1 cellular context compared by ENCODE assay signal in the genomic region with DNA sequence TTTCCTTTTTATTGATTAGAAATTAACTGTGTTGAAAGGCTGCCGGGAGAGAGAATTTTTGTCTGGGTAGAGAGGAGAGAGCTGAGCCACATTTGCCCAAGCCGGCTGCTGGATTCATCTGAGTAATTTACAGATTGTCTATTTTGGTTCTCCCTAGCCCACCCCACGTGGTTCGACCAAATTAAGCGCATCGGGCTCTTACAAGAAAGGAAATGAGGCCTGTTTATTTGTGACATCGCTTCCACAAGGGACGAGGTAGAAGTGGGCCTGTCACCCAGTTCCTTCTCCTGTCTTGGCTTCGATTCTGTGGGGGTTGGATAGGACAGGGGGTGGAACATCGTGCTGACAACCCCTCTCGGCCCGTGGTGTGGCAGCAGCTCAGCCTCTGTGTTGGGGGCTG.
TF ChIP-seq lines count a peak whose summit lies in the region.

No MANE protein-coding gene starts in this region.

TF ChIP-seq in GM12878, 131 proteins besides CTCF, POLR2A, EP300 and RAD21 (continued from another document and continues in another):
- TF ChIP-seq ZNF207 (IDR thresholded peaks at IDR 0.05; ENCODE audit: borderline replicate concordance) (0 out of 2 replicates have a peak, but pooled peaks have one; percentile 9), BCLAF1 (IDR thresholded peaks at IDR 0.05) (no peak), CHD1 (IDR thresholded peaks at IDR 0.05; ENCODE audit: low read depth, low read length) (no peak), NR2C2 (IDR thresholded peaks at IDR 0.05; ENCODE audit: borderline replicate concordance, control insufficient read depth, insufficient read length, low read depth) (no peak), GABPA (IDR thresholded peaks at IDR 0.05; ENCODE audit: low read depth) (peak; percentile 27; the same call in 1 of the 2 replicates), ZBTB11 (CRISPR knock-in tag; IDR thresholded peaks at IDR 0.05) (no peak), SIX5 (IDR thresholded peaks at IDR 0.05; ENCODE audit: low read depth, low read length, severe bottlenecking) (no peak), RBBP5 (conservative IDR thresholded peaks at IDR 0.05) (0 out of 2 replicates have a peak, but pooled peaks have one; percentile 37), ATF7 (IDR thresholded peaks at IDR 0.05; ENCODE audit: low read depth) (no peak), ESRRA (IDR thresholded peaks at IDR 0.05; ENCODE audit: low read length) (no peak), CHD4 (IDR thresholded peaks at IDR 0.05) (no peak), MYC (IDR thresholded peaks at IDR 0.05; ENCODE audit: insufficient read depth, insufficient read length, insufficient replicate concordance, low read length, severe bottlenecking) (no peak), CBFB (IDR thresholded peaks at IDR 0.05; ENCODE audit: low read depth) (no peak; the same call in 1 of the 2 replicates), DPF2 (IDR thresholded peaks at IDR 0.05) (peak; percentile 63; the same call in 1 of the 2 replicates), RELA (IDR thresholded peaks at IDR 0.05; ENCODE audit: borderline replicate concordance, partially characterized antibody) (no peak), SIN3A (IDR thresholded peaks at IDR 0.05; ENCODE audit: low read depth, low read length) (no peak), CREB1 (IDR thresholded peaks at IDR 0.05; ENCODE audit: low read depth) (peak; percentile 52; the same call in 1 of the 2 replicates), USF1 (IDR thresholded peaks at IDR 0.05; ENCODE audit: borderline replicate concordance, extremely low read length, insufficient read depth, low read depth, low read length) (peak; percentile 50), ZNF24 (IDR thresholded peaks at IDR 0.05) (no peak), RFX5 (IDR thresholded peaks at IDR 0.05; ENCODE audit: low read depth, low read length) (no peak), PAX8 (IDR thresholded peaks at IDR 0.05) (no peak), STAT3 (IDR thresholded peaks at IDR 0.05; ENCODE audit: low read depth, low read length) (no peak), NBN (IDR thresholded peaks at IDR 0.05) (no peak), ETV6 (conservative IDR thresholded peaks at IDR 0.05 in 1 of 2, IDR thresholded peaks at IDR 0.05 in 1 of 2; ENCODE audit: borderline replicate concordance in 1 of 2, low read depth in 1 of 2) (0 out of 4 replicates have a peak, but pooled peaks of 1 of the 2 experiments have one; percentile 37), SMAD1 (IDR thresholded peaks at IDR 0.05; ENCODE audit: low read depth, partially characterized antibody) (no peak), ASH2L (IDR thresholded peaks at IDR 0.05; ENCODE audit: borderline replicate concordance, low read depth) (no peak), ZSCAN29 (IDR thresholded peaks at IDR 0.05) (no peak), SUPT20H (IDR thresholded peaks at IDR 0.05; ENCODE audit: borderline replicate concordance, control insufficient read depth, low read depth, low read length) (no peak), PKNOX1 (IDR thresholded peaks at IDR 0.05) (0 out of 2 replicates have a peak, but pooled peaks have one; percentile 5), PML (IDR thresholded peaks at IDR 0.05; ENCODE audit: low read length) (0 out of 2 replicates have a peak, but pooled peaks have one; percentile 34), SPI1 (IDR thresholded peaks at IDR 0.05; ENCODE audit: borderline replicate concordance, insufficient read depth, low read depth, low read length) (peak; percentile 50; the same call in 1 of the 2 replicates), NFYA (IDR thresholded peaks at IDR 0.05; ENCODE audit: borderline replicate concordance, low read depth, low read length) (no peak), TARDBP (IDR thresholded peaks at IDR 0.05; ENCODE audit: borderline replicate concordance) (0 out of 2 replicates have a peak, but pooled peaks have one; percentile 4), CBX5 (IDR thresholded peaks at IDR 0.05; ENCODE audit: low read depth) (no peak)
- TF ChIP-seq, protein P1, sequence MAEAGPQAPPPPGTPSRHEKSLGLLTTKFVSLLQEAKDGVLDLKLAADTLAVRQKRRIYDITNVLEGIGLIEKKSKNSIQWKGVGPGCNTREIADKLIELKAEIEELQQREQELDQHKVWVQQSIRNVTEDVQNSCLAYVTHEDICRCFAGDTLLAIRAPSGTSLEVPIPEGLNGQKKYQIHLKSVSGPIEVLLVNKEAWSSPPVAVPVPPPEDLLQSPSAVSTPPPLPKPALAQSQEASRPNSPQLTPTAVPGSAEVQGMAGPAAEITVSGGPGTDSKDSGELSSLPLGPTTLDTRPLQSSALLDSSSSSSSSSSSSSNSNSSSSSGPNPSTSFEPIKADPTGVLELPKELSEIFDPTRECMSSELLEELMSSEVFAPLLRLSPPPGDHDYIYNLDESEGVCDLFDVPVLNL (IDR thresholded peaks at IDR 0.05; ENCODE audit: low read depth, low read length): no peak
- TF ChIP-seq, protein P2, sequence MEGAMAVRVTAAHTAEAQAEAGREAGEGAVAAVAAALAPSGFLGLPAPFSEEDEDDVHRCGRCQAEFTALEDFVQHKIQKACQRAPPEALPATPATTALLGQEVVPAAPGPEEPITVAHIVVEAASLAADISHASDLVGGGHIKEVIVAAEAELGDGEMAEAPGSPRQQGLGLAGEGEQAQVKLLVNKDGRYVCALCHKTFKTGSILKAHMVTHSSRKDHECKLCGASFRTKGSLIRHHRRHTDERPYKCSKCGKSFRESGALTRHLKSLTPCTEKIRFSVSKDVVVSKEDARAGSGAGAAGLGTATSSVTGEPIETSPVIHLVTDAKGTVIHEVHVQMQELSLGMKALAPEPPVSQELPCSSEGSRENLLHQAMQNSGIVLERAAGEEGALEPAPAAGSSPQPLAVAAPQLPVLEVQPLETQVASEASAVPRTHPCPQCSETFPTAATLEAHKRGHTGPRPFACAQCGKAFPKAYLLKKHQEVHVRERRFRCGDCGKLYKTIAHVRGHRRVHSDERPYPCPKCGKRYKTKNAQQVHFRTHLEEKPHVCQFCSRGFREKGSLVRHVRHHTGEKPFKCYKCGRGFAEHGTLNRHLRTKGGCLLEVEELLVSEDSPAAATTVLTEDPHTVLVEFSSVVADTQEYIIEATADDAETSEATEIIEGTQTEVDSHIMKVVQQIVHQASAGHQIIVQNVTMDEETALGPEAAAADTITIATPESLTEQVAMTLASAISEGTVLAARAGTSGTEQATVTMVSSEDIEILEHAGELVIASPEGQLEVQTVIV (IDR thresholded peaks at IDR 0.05; ENCODE audit: borderline replicate concordance, partially characterized antibody): no peak
- TF ChIP-seq, protein P3, sequence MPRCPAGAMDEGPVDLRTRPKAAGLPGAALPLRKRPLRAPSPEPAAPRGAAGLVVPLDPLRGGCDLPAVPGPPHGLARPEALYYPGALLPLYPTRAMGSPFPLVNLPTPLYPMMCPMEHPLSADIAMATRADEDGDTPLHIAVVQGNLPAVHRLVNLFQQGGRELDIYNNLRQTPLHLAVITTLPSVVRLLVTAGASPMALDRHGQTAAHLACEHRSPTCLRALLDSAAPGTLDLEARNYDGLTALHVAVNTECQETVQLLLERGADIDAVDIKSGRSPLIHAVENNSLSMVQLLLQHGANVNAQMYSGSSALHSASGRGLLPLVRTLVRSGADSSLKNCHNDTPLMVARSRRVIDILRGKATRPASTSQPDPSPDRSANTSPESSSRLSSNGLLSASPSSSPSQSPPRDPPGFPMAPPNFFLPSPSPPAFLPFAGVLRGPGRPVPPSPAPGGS (IDR thresholded peaks at IDR 0.05; ENCODE audit: borderline replicate concordance, insufficient read depth, low read depth, low read length, poor library complexity, severe bottlenecking): no peak
- TF ChIP-seq, protein P4, sequence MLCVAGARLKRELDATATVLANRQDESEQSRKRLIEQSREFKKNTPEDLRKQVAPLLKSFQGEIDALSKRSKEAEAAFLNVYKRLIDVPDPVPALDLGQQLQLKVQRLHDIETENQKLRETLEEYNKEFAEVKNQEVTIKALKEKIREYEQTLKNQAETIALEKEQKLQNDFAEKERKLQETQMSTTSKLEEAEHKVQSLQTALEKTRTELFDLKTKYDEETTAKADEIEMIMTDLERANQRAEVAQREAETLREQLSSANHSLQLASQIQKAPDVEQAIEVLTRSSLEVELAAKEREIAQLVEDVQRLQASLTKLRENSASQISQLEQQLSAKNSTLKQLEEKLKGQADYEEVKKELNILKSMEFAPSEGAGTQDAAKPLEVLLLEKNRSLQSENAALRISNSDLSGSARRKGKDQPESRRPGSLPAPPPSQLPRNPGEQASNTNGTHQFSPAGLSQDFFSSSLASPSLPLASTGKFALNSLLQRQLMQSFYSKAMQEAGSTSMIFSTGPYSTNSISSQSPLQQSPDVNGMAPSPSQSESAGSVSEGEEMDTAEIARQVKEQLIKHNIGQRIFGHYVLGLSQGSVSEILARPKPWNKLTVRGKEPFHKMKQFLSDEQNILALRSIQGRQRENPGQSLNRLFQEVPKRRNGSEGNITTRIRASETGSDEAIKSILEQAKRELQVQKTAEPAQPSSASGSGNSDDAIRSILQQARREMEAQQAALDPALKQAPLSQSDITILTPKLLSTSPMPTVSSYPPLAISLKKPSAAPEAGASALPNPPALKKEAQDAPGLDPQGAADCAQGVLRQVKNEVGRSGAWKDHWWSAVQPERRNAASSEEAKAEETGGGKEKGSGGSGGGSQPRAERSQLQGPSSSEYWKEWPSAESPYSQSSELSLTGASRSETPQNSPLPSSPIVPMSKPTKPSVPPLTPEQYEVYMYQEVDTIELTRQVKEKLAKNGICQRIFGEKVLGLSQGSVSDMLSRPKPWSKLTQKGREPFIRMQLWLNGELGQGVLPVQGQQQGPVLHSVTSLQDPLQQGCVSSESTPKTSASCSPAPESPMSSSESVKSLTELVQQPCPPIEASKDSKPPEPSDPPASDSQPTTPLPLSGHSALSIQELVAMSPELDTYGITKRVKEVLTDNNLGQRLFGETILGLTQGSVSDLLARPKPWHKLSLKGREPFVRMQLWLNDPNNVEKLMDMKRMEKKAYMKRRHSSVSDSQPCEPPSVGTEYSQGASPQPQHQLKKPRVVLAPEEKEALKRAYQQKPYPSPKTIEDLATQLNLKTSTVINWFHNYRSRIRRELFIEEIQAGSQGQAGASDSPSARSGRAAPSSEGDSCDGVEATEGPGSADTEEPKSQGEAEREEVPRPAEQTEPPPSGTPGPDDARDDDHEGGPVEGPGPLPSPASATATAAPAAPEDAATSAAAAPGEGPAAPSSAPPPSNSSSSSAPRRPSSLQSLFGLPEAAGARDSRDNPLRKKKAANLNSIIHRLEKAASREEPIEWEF (IDR thresholded peaks at IDR 0.05; ENCODE audit: insufficient replicate concordance, low read depth, low read length): no peak
